ENCODE assay signal across 9 cellular contexts in genomic region chr10:79221110-79222051, GRCh38.
A peak's percentile ranks its signal among the peaks of the same experiment; 100 is the strongest.
DNase-seq lines count a peak whose midpoint lies in the region; ATAC-seq and TF ChIP-seq lines count a peak whose summit lies in the region.
"Had no signal": no experiment of that assay in that cellular context is flagged by ENCODE, and none has a peak within 500 bp of the region (broad histone marks: within the 10 kb centered on the region; RNA-seq: fewer than 3 reads in every experiment).

No MANE protein-coding gene starts in this region.

- H3K27ac Mint-ChIP-seq in osteocyte (ENCODE audit: unreplicated experiment): peak overlapping the region; percentile 86
- no peak overlapping the region for H3K27ac Mint-ChIP-seq in activated T-cell treated with anti-CD3 and anti-CD28 coated beads, Interleukin-2, amount 50 U/mL, for 72 hours

- TF ChIP-seq CTCF in osteocyte (IDR thresholded peaks at IDR 0.05): no peak

- H3K4me1 Mint-ChIP-seq in osteocyte (ENCODE audit: unreplicated experiment): peaks cover 53% of the 10 kb centered on the region
- H3K4me1 Mint-ChIP-seq in activated T-cell treated with anti-CD3 and anti-CD28 coated beads, Interleukin-2, amount 50 U/mL, for 72 hours (ENCODE audit: low read depth): no peaks in the 10 kb centered on the region

- intact Hi-C loops in cardiac septum (cut with DNase I): loop anchor here (2.0 to 5.0 kb wide), 2 partner anchors 21 to 126 kb away; partner anchors contain the start of gene PPIF

- no peaks in the 10 kb centered on the region for H3K27me3 Mint-ChIP-seq in osteocyte (ENCODE audit: unreplicated experiment)
- no peaks in the 10 kb centered on the region for H3K27me3 Mint-ChIP-seq in activated T-cell treated with anti-CD3 and anti-CD28 coated beads, Interleukin-2, amount 50 U/mL, for 72 hours (ENCODE audit: low read depth)

- ATAC-seq in activated T-cell treated with anti-CD3 and anti-CD28 coated beads, Interleukin-2, amount 50 U/mL, for 72 hours (replicated peaks in 1 of 2): no peak
- no peak for ATAC-seq in HG02610 (IDR thresholded peaks at IDR 0.05; ENCODE audit: unreplicated experiment)

- no peaks in the 10 kb centered on the region for H3K9me3 Mint-ChIP-seq in osteocyte (ENCODE audit: unreplicated experiment)
- H3K9me3 Mint-ChIP-seq in activated T-cell treated with anti-CD3 and anti-CD28 coated beads, Interleukin-2, amount 50 U/mL, for 72 hours: no peaks in the 10 kb centered on the region

- H3K27ac ChIP-seq in angular gyrus (ENCODE audit: low read depth, low read length): peak overlapping the region; percentile 69

- no peak overlapping the region for H3K4me3 Mint-ChIP-seq in osteocyte (ENCODE audit: unreplicated experiment)
- no peak overlapping the region for H3K4me3 Mint-ChIP-seq in activated T-cell treated with anti-CD3 and anti-CD28 coated beads, Interleukin-2, amount 50 U/mL, for 72 hours

- peaks cover 31% of the 10 kb centered on the region for H3K36me3 Mint-ChIP-seq in osteocyte (ENCODE audit: unreplicated experiment)
- no peaks in the 10 kb centered on the region for H3K36me3 Mint-ChIP-seq in activated T-cell treated with anti-CD3 and anti-CD28 coated beads, Interleukin-2, amount 50 U/mL, for 72 hours (ENCODE audit: insufficient read depth in 2 of 2)

- DNase-seq in DMS 273 (lab: John Stamatoyannopoulos, UW; ENCODE audit: unreplicated experiment) (peak; percentile 90), cardiac septum (ENCODE audit: low spot score) (peak; percentile 85), osteocyte (ENCODE audit: extremely low spot score, unreplicated experiment) (no peak), putamen (ENCODE audit: low spot score) (no peak)
- no peak for DNase-seq in activated T-cell treated with anti-CD3 and anti-CD28 coated beads, Interleukin-2, amount 50 U/mL, for 72 hours
- DNase-seq in stimulated activated CD4-positive, alpha-beta T cell treated with anti-CD3 and anti-CD28 coated beads, Interleukin-2, amount 100 ng/mL, for 24 hours: no peak
- DNase-seq: activated naive CD4-positive, alpha-beta T cell treated with Interleukin-2 at 50 U/mL for 16 hours had no signal

Comparison
In these comparisons a context has a peak if more than half of its experiments do, and no peak if none do; other contexts are left out.
1. DNase-seq: peak in DMS 273 (single experiment) and cardiac septum (single experiment); none in osteocyte (single experiment), activated T-cell treated with anti-CD3 and anti-CD28 coated beads, Interleukin-2, amount 50 U/mL, for 72 hours (0 of 2), putamen (single experiment) and stimulated activated CD4-positive, alpha-beta T cell treated with anti-CD3 and anti-CD28 coated beads, Interleukin-2, amount 100 ng/mL, for 24 hours (0 of 2).